1 cellular context compared by ENCODE assay signal in the genomic region with DNA sequence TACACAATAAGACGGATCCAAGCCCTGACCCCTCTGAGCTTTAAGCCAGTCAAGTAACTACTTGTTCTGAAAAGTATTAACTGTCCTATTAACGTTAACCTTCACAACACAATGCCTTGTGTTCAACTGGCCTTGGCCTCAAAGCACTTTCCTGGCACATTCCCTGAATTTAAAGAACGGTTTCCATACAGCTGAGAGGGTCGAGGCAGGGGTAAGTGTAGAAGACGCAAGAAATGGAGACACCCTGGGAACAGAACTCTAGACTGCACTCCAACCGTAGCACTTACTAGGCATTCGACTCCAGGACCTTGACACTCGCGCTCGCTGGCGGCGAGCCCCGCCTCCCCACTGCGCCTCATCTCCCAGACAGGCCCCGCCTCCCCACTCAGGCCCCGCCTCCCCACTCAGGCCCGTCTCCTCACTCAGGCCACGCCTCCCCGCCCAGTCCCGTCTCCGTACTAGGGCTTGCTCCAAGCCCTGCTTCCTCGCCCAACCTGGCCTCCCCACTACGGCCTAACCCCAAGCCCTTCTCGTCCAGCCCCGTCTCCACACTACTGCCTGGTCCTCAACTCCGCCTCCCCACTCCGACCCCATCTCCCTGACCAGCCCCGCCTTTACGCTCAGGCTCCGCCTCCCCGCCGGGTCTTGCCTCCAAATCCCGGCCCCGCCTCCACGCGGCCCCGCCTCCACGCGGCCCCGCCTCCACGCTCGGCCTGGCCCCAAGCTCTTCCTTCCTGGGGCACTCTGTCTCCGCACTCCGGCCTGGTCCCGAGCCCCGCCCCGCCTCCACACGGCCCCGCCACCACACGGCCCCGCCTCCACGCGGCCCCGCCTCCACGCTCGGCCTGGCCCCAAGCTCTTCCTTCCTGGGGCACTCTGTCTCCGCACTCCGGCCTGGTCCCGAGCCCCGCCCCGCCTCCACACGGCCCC.
TF ChIP-seq lines count a peak whose summit lies in the region.

No MANE protein-coding gene starts in this region.

TF ChIP-seq in GM12878, 131 proteins besides CTCF, POLR2A, EP300 and RAD21 (continued from another document):
- TF ChIP-seq, protein P1, sequence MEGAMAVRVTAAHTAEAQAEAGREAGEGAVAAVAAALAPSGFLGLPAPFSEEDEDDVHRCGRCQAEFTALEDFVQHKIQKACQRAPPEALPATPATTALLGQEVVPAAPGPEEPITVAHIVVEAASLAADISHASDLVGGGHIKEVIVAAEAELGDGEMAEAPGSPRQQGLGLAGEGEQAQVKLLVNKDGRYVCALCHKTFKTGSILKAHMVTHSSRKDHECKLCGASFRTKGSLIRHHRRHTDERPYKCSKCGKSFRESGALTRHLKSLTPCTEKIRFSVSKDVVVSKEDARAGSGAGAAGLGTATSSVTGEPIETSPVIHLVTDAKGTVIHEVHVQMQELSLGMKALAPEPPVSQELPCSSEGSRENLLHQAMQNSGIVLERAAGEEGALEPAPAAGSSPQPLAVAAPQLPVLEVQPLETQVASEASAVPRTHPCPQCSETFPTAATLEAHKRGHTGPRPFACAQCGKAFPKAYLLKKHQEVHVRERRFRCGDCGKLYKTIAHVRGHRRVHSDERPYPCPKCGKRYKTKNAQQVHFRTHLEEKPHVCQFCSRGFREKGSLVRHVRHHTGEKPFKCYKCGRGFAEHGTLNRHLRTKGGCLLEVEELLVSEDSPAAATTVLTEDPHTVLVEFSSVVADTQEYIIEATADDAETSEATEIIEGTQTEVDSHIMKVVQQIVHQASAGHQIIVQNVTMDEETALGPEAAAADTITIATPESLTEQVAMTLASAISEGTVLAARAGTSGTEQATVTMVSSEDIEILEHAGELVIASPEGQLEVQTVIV (IDR thresholded peaks at IDR 0.05; ENCODE audit: borderline replicate concordance, partially characterized antibody) = no peak
- TF ChIP-seq STAT3 (IDR thresholded peaks at IDR 0.05; ENCODE audit: low read depth, low read length) = no peak
- TF ChIP-seq, protein P2, sequence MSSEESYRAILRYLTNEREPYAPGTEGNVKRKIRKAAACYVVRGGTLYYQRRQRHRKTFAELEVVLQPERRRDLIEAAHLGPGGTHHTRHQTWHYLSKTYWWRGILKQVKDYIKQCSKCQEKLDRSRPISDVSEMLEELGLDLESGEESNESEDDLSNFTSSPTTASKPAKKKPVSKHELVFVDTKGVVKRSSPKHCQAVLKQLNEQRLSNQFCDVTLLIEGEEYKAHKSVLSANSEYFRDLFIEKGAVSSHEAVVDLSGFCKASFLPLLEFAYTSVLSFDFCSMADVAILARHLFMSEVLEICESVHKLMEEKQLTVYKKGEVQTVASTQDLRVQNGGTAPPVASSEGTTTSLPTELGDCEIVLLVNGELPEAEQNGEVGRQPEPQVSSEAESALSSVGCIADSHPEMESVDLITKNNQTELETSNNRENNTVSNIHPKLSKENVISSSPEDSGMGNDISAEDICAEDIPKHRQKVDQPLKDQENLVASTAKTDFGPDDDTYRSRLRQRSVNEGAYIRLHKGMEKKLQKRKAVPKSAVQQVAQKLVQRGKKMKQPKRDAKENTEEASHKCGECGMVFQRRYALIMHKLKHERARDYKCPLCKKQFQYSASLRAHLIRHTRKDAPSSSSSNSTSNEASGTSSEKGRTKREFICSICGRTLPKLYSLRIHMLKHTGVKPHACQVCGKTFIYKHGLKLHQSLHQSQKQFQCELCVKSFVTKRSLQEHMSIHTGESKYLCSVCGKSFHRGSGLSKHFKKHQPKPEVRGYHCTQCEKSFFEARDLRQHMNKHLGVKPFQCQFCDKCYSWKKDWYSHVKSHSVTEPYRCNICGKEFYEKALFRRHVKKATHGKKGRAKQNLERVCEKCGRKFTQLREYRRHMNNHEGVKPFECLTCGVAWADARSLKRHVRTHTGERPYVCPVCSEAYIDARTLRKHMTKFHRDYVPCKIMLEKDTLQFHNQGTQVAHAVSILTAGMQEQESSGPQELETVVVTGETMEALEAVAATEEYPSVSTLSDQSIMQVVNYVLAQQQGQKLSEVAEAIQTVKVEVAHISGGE (CRISPR knock-in tag; IDR thresholded peaks at IDR 0.05) = no peak
- no peak for TF ChIP-seq RFX5 (IDR thresholded peaks at IDR 0.05; ENCODE audit: low read depth, low read length)
- TF ChIP-seq, protein P3, sequence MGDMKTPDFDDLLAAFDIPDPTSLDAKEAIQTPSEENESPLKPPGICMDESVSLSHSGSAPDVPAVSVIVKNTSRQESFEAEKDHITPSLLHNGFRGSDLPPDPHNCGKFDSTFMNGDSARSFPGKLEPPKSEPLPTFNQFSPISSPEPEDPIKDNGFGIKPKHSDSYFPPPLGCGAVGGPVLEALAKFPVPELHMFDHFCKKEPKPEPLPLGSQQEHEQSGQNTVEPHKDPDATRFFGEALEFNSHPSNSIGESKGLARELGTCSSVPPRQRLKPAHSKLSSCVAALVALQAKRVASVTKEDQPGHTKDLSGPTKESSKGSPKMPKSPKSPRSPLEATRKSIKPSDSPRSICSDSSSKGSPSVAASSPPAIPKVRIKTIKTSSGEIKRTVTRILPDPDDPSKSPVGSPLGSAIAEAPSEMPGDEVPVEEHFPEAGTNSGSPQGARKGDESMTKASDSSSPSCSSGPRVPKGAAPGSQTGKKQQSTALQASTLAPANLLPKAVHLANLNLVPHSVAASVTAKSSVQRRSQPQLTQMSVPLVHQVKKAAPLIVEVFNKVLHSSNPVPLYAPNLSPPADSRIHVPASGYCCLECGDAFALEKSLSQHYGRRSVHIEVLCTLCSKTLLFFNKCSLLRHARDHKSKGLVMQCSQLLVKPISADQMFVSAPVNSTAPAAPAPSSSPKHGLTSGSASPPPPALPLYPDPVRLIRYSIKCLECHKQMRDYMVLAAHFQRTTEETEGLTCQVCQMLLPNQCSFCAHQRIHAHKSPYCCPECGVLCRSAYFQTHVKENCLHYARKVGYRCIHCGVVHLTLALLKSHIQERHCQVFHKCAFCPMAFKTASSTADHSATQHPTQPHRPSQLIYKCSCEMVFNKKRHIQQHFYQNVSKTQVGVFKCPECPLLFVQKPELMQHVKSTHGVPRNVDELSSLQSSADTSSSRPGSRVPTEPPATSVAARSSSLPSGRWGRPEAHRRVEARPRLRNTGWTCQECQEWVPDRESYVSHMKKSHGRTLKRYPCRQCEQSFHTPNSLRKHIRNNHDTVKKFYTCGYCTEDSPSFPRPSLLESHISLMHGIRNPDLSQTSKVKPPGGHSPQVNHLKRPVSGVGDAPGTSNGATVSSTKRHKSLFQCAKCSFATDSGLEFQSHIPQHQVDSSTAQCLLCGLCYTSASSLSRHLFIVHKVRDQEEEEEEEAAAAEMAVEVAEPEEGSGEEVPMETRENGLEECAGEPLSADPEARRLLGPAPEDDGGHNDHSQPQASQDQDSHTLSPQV (IDR thresholded peaks at IDR 0.05) = no peak
- 0 out of 2 replicates have a peak, but pooled peaks have one; percentile 25 for TF ChIP-seq IKZF1 (conservative IDR thresholded peaks at IDR 0.05)
- TF ChIP-seq POU2F2 (IDR thresholded peaks at IDR 0.05; ENCODE audit: borderline replicate concordance, low read depth, low read length) = 0 out of 3 replicates have a peak, but pooled peaks have one; percentile 20
- no peak for TF ChIP-seq MXI1 (IDR thresholded peaks at IDR 0.05; ENCODE audit: low read depth, low read length)
- no peak for TF ChIP-seq TARDBP (IDR thresholded peaks at IDR 0.05; ENCODE audit: borderline replicate concordance)
- TF ChIP-seq SMC3 (IDR thresholded peaks at IDR 0.05; ENCODE audit: borderline replicate concordance, low read length) = no peak
